Comparison of ENCODE assay signal across 12 cellular contexts in genomic region chr1:115330480-115331013, GRCh38. TPM values are rescaled to one million over a fixed set of nuclear protein-coding genes. Genes with fewer than 3 reads are reported as not detected.
DNase-seq lines count a peak whose midpoint lies in the region; ATAC-seq, FAIRE-seq and TF ChIP-seq lines count a peak whose summit lies in the region.
"Had no signal": no experiment of that assay in that cellular context is flagged by ENCODE, and none has a peak within 500 bp of the region (broad histone marks: within the 10 kb centered on the region; RNA-seq: fewer than 3 reads in every experiment).

No MANE protein-coding gene starts in this region.

- H3K4me1 ChIP-seq in mammary epithelial cell (ENCODE audit: insufficient read depth, low read length) = no peaks in the 10 kb centered on the region
- H3K4me1 ChIP-seq in keratinocyte (ENCODE audit: control insufficient read depth, extremely low read depth, insufficient read depth, low read length) = peaks cover 39% of the 10 kb centered on the region

- WGBS in mammary epithelial cell (ENCODE audit: low coverage, missing lambda C conversion rate) = 59% methylated on average over 7 of the region's 7 CpGs

- CTCF ChIA-PET in mammary epithelial cell (lab: Charles Lee; ENCODE audit: low non-redundant PET) = no interaction called here

- dilution Hi-C loops in mammary epithelial cell (cut with HindIII; ENCODE audit: low sequenced_read_pairs) (no loop called here), keratinocyte (cut with MboI; ENCODE audit: extremely low pct_ligation_motif_present, low sequenced_read_pairs) (no loop called here)

- H4K20me1 ChIP-seq in mammary epithelial cell (ENCODE audit: insufficient read depth, low read length) (no peaks in the 10 kb centered on the region), keratinocyte (ENCODE audit: control insufficient read depth, extremely low read depth, insufficient read depth, low read length) (no peaks in the 10 kb centered on the region)

- H3K4me3 ChIP-seq in mammary epithelial cell (replicated peaks in 1 of 3; ENCODE audit: insufficient read depth in 1 of 3, low read depth in 2 of 3, low read length in 3 of 3) = no peak overlapping the region
- H3K4me3 ChIP-seq in keratinocyte (ENCODE audit: control insufficient read depth in 2 of 3, extremely low read depth in 1 of 3, insufficient read depth in 2 of 3, low read depth in 1 of 3, low read length in 3 of 3) = no peak overlapping the region

- no TSS peak for BruUV-seq in mammary epithelial cell (replicated peaks; lab: Mats Ljungman, UMichigan)

- FAIRE-seq in keratinocyte (lab: Jason Lieb, UNC) (peak; percentile 92), urothelium cell line (lab: Jason Lieb, UNC) (no peak)

- H2AFZ ChIP-seq in mammary epithelial cell (ENCODE audit: low read depth, low read length) (no peak overlapping the region), keratinocyte (ENCODE audit: control insufficient read depth, low read length) (no peak overlapping the region)

- DNase-seq in M059J (ENCODE audit: low read depth) = peak; percentile 89
- peak; percentile 62 for DNase-seq in mammary epithelial cell
- DNase-seq in keratinocyte (ENCODE audit: low read depth, low spot score) = peak; percentile 36
- DNase-seq in urothelium cell line (ENCODE audit: low spot score) = peak; percentile 40
- no peak for DNase-seq in NCI-H748 (lab: John Stamatoyannopoulos, UW; ENCODE audit: unreplicated experiment)
- no peak for DNase-seq in caudate nucleus (lab: John Stamatoyannopoulos, UW)
- DNase-seq: KG1; NCI-H526; stimulated activated CD8-positive, alpha-beta memory T cell treated with anti-CD3 and anti-CD28 coated beads, Interleukin-4, amount 100 ng/mL, for 48 hours; T-helper 1 cell had no signal

- ATAC-seq in GM18909 (IDR thresholded peaks at IDR 0.05; ENCODE audit: poor library complexity, unreplicated experiment) = no peak

- H3K27me3 ChIP-seq in mammary epithelial cell (ENCODE audit: insufficient read depth, low read length) (no peaks in the 10 kb centered on the region), keratinocyte (ENCODE audit: control insufficient read depth, extremely low read depth, insufficient read depth, low read length) (no peaks in the 10 kb centered on the region)

- H3K4me2 ChIP-seq in mammary epithelial cell (ENCODE audit: insufficient read depth, low read depth, low read length) (no peak overlapping the region), keratinocyte (ENCODE audit: control insufficient read depth, extremely low read depth, insufficient read depth, low read depth, low read length) (peak overlapping the region; percentile 61)

- H3K36me3 ChIP-seq in mammary epithelial cell (ENCODE audit: insufficient read depth, low read length) = no peaks in the 10 kb centered on the region
- peaks cover 0 to 2% of the 10 kb centered on the region in 2 experiments for H3K36me3 ChIP-seq in keratinocyte (ENCODE audit: control insufficient read depth in 2 of 2, extremely low read depth in 1 of 2, insufficient read depth in 2 of 2, low read length in 2 of 2)

- no peak overlapping the region for H3K9ac ChIP-seq in mammary epithelial cell (ENCODE audit: insufficient read depth, low read length)
- peak overlapping the region; percentile 22 for H3K9ac ChIP-seq in keratinocyte (ENCODE audit: control insufficient read depth, extremely low read depth, insufficient read depth, low read length)

- no peaks in the 10 kb centered on the region for H3K9me1 ChIP-seq in keratinocyte (ENCODE audit: control insufficient read depth, extremely low read depth, insufficient read depth, low read length)

- H3K79me2 ChIP-seq in mammary epithelial cell (ENCODE audit: insufficient read depth, low read length) = no peaks in the 10 kb centered on the region
- no peaks in the 10 kb centered on the region for H3K79me2 ChIP-seq in keratinocyte (ENCODE audit: control insufficient read depth, insufficient read depth, low read length)

- intact Hi-C loops in mammary epithelial cell (cut with micrococcal nuclease) = loop anchor here (1.0 to 10.0 kb wide), 6 partner anchors 30 to 267 kb away; no protein-coding TSS in a partner anchor

- in situ Hi-C loops in mammary epithelial cell (cut with MboI; ENCODE audit: low sequenced_read_pairs in 2 of 2) = no loop called here

- H3K27ac ChIP-seq in mammary epithelial cell (ENCODE audit: insufficient read depth, low read depth, low read length) (no peak overlapping the region), keratinocyte (ENCODE audit: control insufficient read depth, insufficient read depth, low read length) (peak overlapping the region; percentile 51), caudate nucleus (ENCODE audit: low read depth, low read length) (no peak overlapping the region)

- no peaks in the 10 kb centered on the region for H3K9me3 ChIP-seq in mammary epithelial cell (replicated peaks; ENCODE audit: insufficient read depth, low read length)
- no peaks in the 10 kb centered on the region for H3K9me3 ChIP-seq in keratinocyte (ENCODE audit: control insufficient read depth, low read depth, low read length)

- TF ChIP-seq CTCF in mammary epithelial cell (conservative IDR thresholded peaks at IDR 0.05 in 1 of 2, IDR thresholded peaks at IDR 0.05 in 1 of 2; ENCODE audit: extremely low read depth in 1 of 2, insufficient read depth in 1 of 2, low read depth in 1 of 2, low read length in 2 of 2) (peak in 1 of 2 donors; percentile 24), keratinocyte (optimal IDR thresholded peaks at IDR 0.05 in 1 of 3, IDR thresholded peaks at IDR 0.05 in 1 of 3, conservative IDR thresholded peaks at IDR 0.05 in 1 of 3; ENCODE audit: extremely low read depth in 1 of 3, insufficient read depth in 2 of 3, low read length in 3 of 3) (peak; percentile 29 to 45 (median 45))

RNA-seq across cellular contexts. Expression of gene NGF, which starts 7.5 kb away (rescaled TPM):
- total RNA-seq in M059J (2014; rRNA removed; shearing (Covaris generic)) = 7.6 and 9.7 TPM in 2 replicates
- total RNA-seq in mammary epithelial cell = 1 to 10 TPM in 1 of 2 donors, under 1 TPM in 1; 0.17 to 1.3 TPM
- polyA plus RNA-seq in mammary epithelial cell = not detected
- not detected for polyA minus RNA-seq in mammary epithelial cell
- polyA plus RNA-seq in keratinocyte = 1.1 to 2.8 TPM (median 1.2 TPM) in 3 replicates
- polyA plus RNA-seq in keratinocyte (2011; ENCODE audit: low read depth) = 2.1 TPM
- polyA plus RNA-seq in keratinocyte (2011; cell fraction: cytosol; rRNA removed) = 0.72 and 1.3 TPM in 2 replicates
- 1.8 and 3.1 TPM in 2 replicates for polyA plus RNA-seq in keratinocyte (2011; cell fraction: nucleus; rRNA removed)
- polyA plus RNA-seq in keratinocyte (2012; ENCODE audit: low replicate concordance) = 1.9 TPM in 2 replicates
- 1.1 to 5.1 TPM (median 1.8 TPM) in 3 replicates for polyA minus RNA-seq in keratinocyte
- not detected for polyA minus RNA-seq in keratinocyte (2011; cell fraction: cytosol; rRNA and poly(A)+ RNA removed)
- 0.42 and 0.62 TPM in 2 replicates for polyA minus RNA-seq in keratinocyte (2011; cell fraction: nucleus; rRNA and poly(A)+ RNA removed)
- total RNA-seq: mononuclear cell had no signal

Comparison
In these comparisons a context has a peak if more than half of its experiments do, and no peak if none do; other contexts are left out.
1. DNase-seq: peak in M059J (single experiment), mammary epithelial cell (single experiment), keratinocyte (single experiment) and urothelium cell line (single experiment); none in NCI-H748 (single experiment) and caudate nucleus (0 of 61).